ENCODE assay signal across 23 cellular contexts in the genomic region with DNA sequence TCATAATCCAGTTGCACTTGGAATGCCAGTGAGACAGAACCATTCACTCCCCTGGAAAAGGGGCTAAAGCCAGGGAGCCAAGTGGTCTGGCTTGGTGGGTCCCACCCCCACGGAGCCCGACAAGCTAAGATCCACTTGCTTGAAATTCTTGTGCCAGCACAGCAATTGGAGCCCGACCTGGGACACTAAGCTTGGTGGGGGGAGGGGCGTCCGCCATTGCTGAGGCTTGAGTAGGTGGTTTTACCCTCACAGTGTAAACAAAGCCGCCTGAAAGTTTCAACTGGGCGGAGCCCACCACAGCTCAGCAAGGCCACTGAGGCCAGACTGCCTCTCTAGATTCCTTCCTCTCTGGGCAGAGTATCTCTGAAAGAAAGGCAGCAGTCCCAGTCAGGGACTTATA.
"Had no signal": no experiment of that assay in that cellular context is flagged by ENCODE, and none has a peak within 500 bp of the region (broad histone marks: within the 10 kb centered on the region; RNA-seq: fewer than 3 reads in every experiment).

No MANE protein-coding gene starts in this region.

- H3K27me3 Mint-ChIP-seq: effector memory CD8-positive, alpha-beta T cell; naive thymus-derived CD4-positive, alpha-beta T cell; progenitor cell of endocrine pancreas; stimulated activated memory B cell treated with anti-CD40 and anti-IgM and Interleukin-4, amounts not matched to agents 10 μg/mL and 1 μg/mL and 100 μg/mL, for 72 hours had no signal

- H3K79me2 ChIP-seq: parathyroid adenoma had no signal

- ATAC-seq: effector memory CD8-positive, alpha-beta T cell; left lobe of liver; naive thymus-derived CD4-positive, alpha-beta T cell; stimulated activated memory B cell treated with anti-CD40 and anti-IgM and Interleukin-4, amounts not matched to agents 10 μg/mL and 1 μg/mL and 100 μg/mL, for 72 hours; stimulated activated naive CD8-positive, alpha-beta T cell treated with anti-CD3 and anti-CD28 coated beads, Interleukin-15, Interleukin-2, amounts not matched to agents 100 U/mL and 50 U/mL, for 24 hours had no signal

- H3K4me1 ChIP-seq: parathyroid adenoma, spleen, testis, tibial artery, upper lobe of left lung had no signal

- H3K9ac ChIP-seq: neural progenitor cell, parathyroid adenoma had no signal

- H3K9me3 ChIP-seq: testis, tibial artery, upper lobe of left lung had no signal

- H3K4me2 ChIP-seq: neural progenitor cell had no signal

- H3K27ac Mint-ChIP-seq: effector memory CD8-positive, alpha-beta T cell; mesothelial cell of epicardium; naive thymus-derived CD4-positive, alpha-beta T cell; nephron; neural progenitor cell; progenitor cell of endocrine pancreas; stimulated activated memory B cell treated with anti-CD40 and anti-IgM and Interleukin-4, amounts not matched to agents 10 μg/mL and 1 μg/mL and 100 μg/mL, for 72 hours had no signal

- DNase-seq: dermis blood vessel endothelial cell; effector memory CD8-positive, alpha-beta T cell; hypothalamus; kidney; mesenchymal stem cell; naive thymus-derived CD4-positive, alpha-beta T cell; spleen; stimulated activated CD4-positive, alpha-beta T cell treated with anti-CD3 and anti-CD28 coated beads, Interleukin-4, amount 100 ng/mL, for 4 hours; stimulated activated naive CD8-positive, alpha-beta T cell treated with anti-CD3 and anti-CD28 coated beads, Interleukin-15, Interleukin-2, amounts not matched to agents 100 U/mL and 50 U/mL, for 24 hours; substantia nigra; testis; tibial artery; upper lobe of left lung had no signal

- H3K36me3 ChIP-seq: spleen, tibial artery, upper lobe of left lung had no signal

- H3K4me1 Mint-ChIP-seq: mesothelial cell of epicardium; naive thymus-derived CD4-positive, alpha-beta T cell; nephron; neural progenitor cell; stimulated activated memory B cell treated with anti-CD40 and anti-IgM and Interleukin-4, amounts not matched to agents 10 μg/mL and 1 μg/mL and 100 μg/mL, for 72 hours had no signal

- H3K27ac ChIP-seq: coronary artery, neural progenitor cell, parathyroid adenoma, skin epidermis, spleen, testis, tibial artery, upper lobe of left lung had no signal

- H3K4me3 Mint-ChIP-seq: effector memory CD8-positive, alpha-beta T cell; mesothelial cell of epicardium; naive thymus-derived CD4-positive, alpha-beta T cell; nephron; neural progenitor cell; stimulated activated memory B cell treated with anti-CD40 and anti-IgM and Interleukin-4, amounts not matched to agents 10 μg/mL and 1 μg/mL and 100 μg/mL, for 72 hours had no signal

- H2AFZ ChIP-seq: neural progenitor cell, parathyroid adenoma had no signal

- H3K36me3 Mint-ChIP-seq: mesothelial cell of epicardium; naive thymus-derived CD4-positive, alpha-beta T cell; neural progenitor cell; stimulated activated memory B cell treated with anti-CD40 and anti-IgM and Interleukin-4, amounts not matched to agents 10 μg/mL and 1 μg/mL and 100 μg/mL, for 72 hours had no signal

- H3K27me3 ChIP-seq: neural progenitor cell, spleen, testis, tibial artery, upper lobe of left lung had no signal

- H3K4me3 ChIP-seq: coronary artery, lung, neural progenitor cell, skin epidermis, spleen, testis, tibial artery, upper lobe of left lung had no signal
